In genomic region chr5:118679123-118679940, GRCh38 we compare ENCODE assay signal across 1 cellular context.
TF ChIP-seq lines count a peak whose summit lies in the region.

No MANE protein-coding gene starts in this region.

TF ChIP-seq in GM23338, 12 proteins besides CTCF, POLR2A, EP300 and RAD21 (continued from another document):
- TF ChIP-seq REST (IDR thresholded peaks at IDR 0.05; ENCODE audit: unreplicated experiment) (no peak), JUNB (IDR thresholded peaks at IDR 0.05; ENCODE audit: unreplicated experiment) (no peak), POLR2AphosphoS5 (IDR thresholded peaks at IDR 0.05; ENCODE audit: low read depth) (no peak), ZNF114 (CRISPR knock-in tag; IDR thresholded peaks at IDR 0.05) (no peak), ZNF462 (CRISPR knock-in tag; IDR thresholded peaks at IDR 0.05) (no peak), EZH2phosphoT487 (IDR thresholded peaks at IDR 0.05; ENCODE audit: unreplicated experiment) (no peak)
TF ChIP-seq in GM23338: peak in this region for 0.
